ENCODE assay signal across 1 cellular context in the genomic region with DNA sequence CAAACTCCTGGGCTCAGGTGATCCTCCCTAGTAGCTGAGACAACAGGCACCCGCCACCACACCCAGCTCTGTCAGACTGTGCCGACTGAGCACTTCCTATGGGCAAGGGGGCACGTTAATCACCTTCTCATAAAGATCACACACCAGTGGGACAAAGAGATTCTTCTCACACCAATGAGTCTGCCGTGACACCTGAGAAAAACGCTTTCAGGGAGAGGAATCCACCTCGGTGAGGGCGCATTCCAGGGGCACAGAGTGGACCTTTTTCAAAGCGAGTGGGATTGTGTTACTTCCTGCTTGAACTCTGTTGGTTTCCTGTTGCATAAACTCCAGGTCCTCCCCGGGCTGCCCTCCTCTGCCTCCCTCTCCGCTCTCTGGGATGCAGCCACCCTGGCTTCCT.
TF ChIP-seq lines count a peak whose summit lies in the region.

No MANE protein-coding gene starts in this region.

TF ChIP-seq in endothelial cell of umbilical vein, 7 proteins besides CTCF, POLR2A, EP300 and RAD21:
- TF ChIP-seq EZH2 (IDR thresholded peaks at IDR 0.05; ENCODE audit: borderline replicate concordance, low read depth, low read length, severe bottlenecking) (no peak), JUN (IDR thresholded peaks at IDR 0.05; ENCODE audit: borderline replicate concordance, insufficient read depth, insufficient read length, low read depth) (no peak), MYC (IDR thresholded peaks at IDR 0.05; ENCODE audit: low read depth, low read length) (no peak), GATA2 (IDR thresholded peaks at IDR 0.05; ENCODE audit: insufficient read depth, insufficient read length, low read depth, low read length) (no peak), POLR2AphosphoS5 (IDR thresholded peaks at IDR 0.05; ENCODE audit: insufficient read depth, low read depth, low read length) (no peak), FOS (IDR thresholded peaks at IDR 0.05; ENCODE audit: borderline replicate concordance, insufficient read depth, low read length) (no peak)
- TF ChIP-seq, protein P1, sequence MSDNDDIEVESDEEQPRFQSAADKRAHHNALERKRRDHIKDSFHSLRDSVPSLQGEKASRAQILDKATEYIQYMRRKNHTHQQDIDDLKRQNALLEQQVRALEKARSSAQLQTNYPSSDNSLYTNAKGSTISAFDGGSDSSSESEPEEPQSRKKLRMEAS (IDR thresholded peaks at IDR 0.05; ENCODE audit: insufficient read depth, insufficient read length): no peak
